Comparison of ENCODE assay signal across 10 cellular contexts in genomic region chr3:52004158-52004787, GRCh38. TPM values are rescaled to one million over a fixed set of nuclear protein-coding genes. Genes with fewer than 3 reads are reported as not detected.
A peak's percentile ranks its signal among the peaks of the same experiment; 100 is the strongest.
DNase-seq lines count a peak whose midpoint lies in the region; ATAC-seq, FAIRE-seq and TF ChIP-seq lines count a peak whose summit lies in the region.
"Had no signal": no experiment of that assay in that cellular context is flagged by ENCODE, and none has a peak within 500 bp of the region (broad histone marks: within the 10 kb centered on the region; RNA-seq: fewer than 3 reads in every experiment).

No MANE protein-coding gene starts in this region.

- TF ChIP-seq RAD21 in A549 (conservative IDR thresholded peaks at IDR 0.05 in 1 of 2, IDR thresholded peaks at IDR 0.05 in 1 of 2), result peak; percentile 46 to 61

- POLR2A ChIA-PET in A549 (lab: Yijun Ruan, JAX), result no interaction called here

- peaks cover 20% of the 10 kb centered on the region for H3K4me1 Mint-ChIP-seq in HFFc6 (ENCODE audit: low read depth)
- peaks cover 62% of the 10 kb centered on the region for H3K4me1 Mint-ChIP-seq in brain

- ATAC-seq in A549 (peak in 1 of 2 experiments; percentile 54; a peak in 3 of 6 replicates), HG03378 (IDR thresholded peaks at IDR 0.05; ENCODE audit: unreplicated experiment) (no peak), HG03159 (IDR thresholded peaks at IDR 0.05; ENCODE audit: unreplicated experiment) (no peak), HG02885 (IDR thresholded peaks at IDR 0.05; ENCODE audit: poor library complexity, unreplicated experiment) (no peak)

- H3K4me1 ChIP-seq in A549, result peaks cover 6% of the 10 kb centered on the region; the same call in 1 of the 3 replicates
- peaks cover 20 to 24% (median 22%) of the 10 kb centered on the region in 4 donors for H3K4me1 ChIP-seq in stomach

- no peak for TF ChIP-seq EP300 in A549 (IDR thresholded peaks at IDR 0.05)
- TF ChIP-seq EP300 in stomach (IDR thresholded peaks at IDR 0.05), result no peak

- no peak for FAIRE-seq in A549 (lab: Jason Lieb, UNC)

- H3K27me3 Mint-ChIP-seq in HFFc6 (ENCODE audit: insufficient read depth) (peaks cover 5% of the 10 kb centered on the region; the same call in 1 of the 2 replicates), brain (peaks cover 2% of the 10 kb centered on the region)

- TF ChIP-seq POLR2A in A549 (IDR thresholded peaks at IDR 0.05; ENCODE audit: low read length) (no peak), stomach (IDR thresholded peaks at IDR 0.05) (no peak)

- H3K27ac ChIP-seq in A549 (no peak overlapping the region), stomach (peak overlapping the region in 1 of 5 donors; percentile 36)

- H3K27me3 ChIP-seq in kidney epithelial cell (ENCODE audit: control insufficient read depth, insufficient read depth, low read length), result no peaks in the 10 kb centered on the region
- no peaks in the 10 kb centered on the region for H3K27me3 ChIP-seq in stomach

- no peak overlapping the region for H3K4me2 ChIP-seq in A549

- H3K4me3 ChIP-seq in A549 (no peak overlapping the region), kidney epithelial cell (ENCODE audit: low read depth, low read length) (no peak overlapping the region), stomach (no peak overlapping the region)

- TF ChIP-seq CTCF in A549 (IDR thresholded peaks at IDR 0.05) (peak; percentile 25; the same call in 2 of the 3 replicates), HFFc6 (IDR thresholded peaks at IDR 0.05) (peak; percentile 70), brain (conservative IDR thresholded peaks at IDR 0.05) (peak; percentile 89 to 90), kidney epithelial cell (IDR thresholded peaks at IDR 0.05; ENCODE audit: insufficient read depth, low read length, poor library complexity, severe bottlenecking) (peak; percentile 69), stomach (IDR thresholded peaks at IDR 0.05) (peak in 1 of 7 experiments; percentile 17)

- no peaks in the 10 kb centered on the region for H3K36me3 Mint-ChIP-seq in HFFc6 (ENCODE audit: low read depth)
- no peaks in the 10 kb centered on the region for H3K36me3 Mint-ChIP-seq in brain

- H3K4me3 Mint-ChIP-seq in HFFc6 (no peak overlapping the region), brain (peak overlapping the region in 2 of 5 experiments; percentile 12 to 20)
- H3K4me3 Mint-ChIP-seq: dendritic cell treated with granulocyte-macrophage colony-stimulating factor and Interleukin-4, amounts not matched to agents 40 ng/mL and 50 ng/mL, for 4 days had no signal

- DNase-seq in A549 (ENCODE audit: low read depth in 1 of 2, low spot score in 1 of 2) (no peak), HFFc6 (no peak), kidney epithelial cell (ENCODE audit: low read depth) (no peak), stomach (no peak)
- DNase-seq: NCI-H1436 had no signal

- intact Hi-C loops in stomach (cut with DNase I; ENCODE audit: low total_unique reads), result loop anchor here (5.0 kb wide), 2 partner anchors 118 to 138 kb away; no protein-coding TSS in a partner anchor

- WGBS in A549 (ENCODE audit: missing lambda C conversion rate), result 61% methylated on average over 15 of the region's 16 CpGs
- 52 to 67% (median 58%) methylated on average over 16 of the region's 16 CpGs for WGBS in stomach, 5 donors

- CTCF ChIA-PET in A549 (lab: Yijun Ruan, JAX), result interaction anchor here (0.7 to 7.3 kb wide), 13 partner anchors 12 to 216 kb away, joined by 3 to 218 read pairs (median 4); partner anchors contain the start of genes DUSP7 and PARP3

- H3K27ac Mint-ChIP-seq in HFFc6 (no peak overlapping the region), brain (peak overlapping the region in 3 of 5 experiments; percentile 60 to 92 (median 89))

- H3K9me3 ChIP-seq in A549 (no peaks in the 10 kb centered on the region), stomach (no peaks in the 10 kb centered on the region)

- H3K36me3 ChIP-seq in kidney epithelial cell (ENCODE audit: control insufficient read depth, insufficient read depth, low read length) (no peaks in the 10 kb centered on the region), stomach (no peaks in the 10 kb centered on the region)

- H3K9me3 Mint-ChIP-seq in HFFc6 (no peaks in the 10 kb centered on the region), brain (peaks cover 0 to 3% (median 0%) of the 10 kb centered on the region in 5 experiments)
- H3K9me3 Mint-ChIP-seq: dendritic cell treated with granulocyte-macrophage colony-stimulating factor and Interleukin-4, amounts not matched to agents 40 ng/mL and 50 ng/mL, for 4 days had no signal

TF ChIP-seq in A549, 52 proteins besides CTCF, POLR2A, EP300 and RAD21 (continues in another document):
- TF ChIP-seq CHD4 (IDR thresholded peaks at IDR 0.05; ENCODE audit: borderline replicate concordance), result no peak

RNA-seq across cellular contexts. Expression of gene RPL29, which starts 8.6 kb away (rescaled TPM):
- polyA plus RNA-seq in A549 (2011; rRNA removed), result 808 and 909 TPM in 2 replicates
- 1,629 and 1,737 TPM in 2 replicates for polyA plus RNA-seq in A549 (2012; cell fraction: cytosol; rRNA removed)
- 758 and 846 TPM in 2 replicates for polyA plus RNA-seq in A549 (2012; cell fraction: nucleus; rRNA removed)
- polyA plus RNA-seq in A549 (2017; fragmentation: RNase III; extraction: RNeasy Plus Mini Kit Qiagen cat#74134 plus additional on column Dnase treatment), result 1,098 to 1,170 TPM (median 1,152 TPM) in 3 replicates
- 488 and 529 TPM in 2 replicates for polyA minus RNA-seq in A549 (2011; rRNA and poly(A)+ RNA removed)
- total RNA-seq in HFFc6 (2021; fragmentation: NEBNext Ultra II Directional; extraction: Animal tissue kit (Norgen Biotek cat#: 25700)), result 1,000 to 10,000 TPM; 1,011 to 1,270 (median 1,111) TPM
- polyA plus RNA-seq in brain (ENCODE audit: insufficient read depth, low read depth, low replicate concordance), result 1,543 TPM
- 2,366 and 2,384 TPM in 2 replicates for total RNA-seq in kidney epithelial cell
- 1,000 to 10,000 TPM in 1 of 5 donors, 100 to 1,000 TPM in 4; 144 to 1,657 (median 865) TPM for total RNA-seq in stomach
- 1,000 to 10,000 TPM; 2,501 to 3,071 (median 2,933) TPM for polyA plus RNA-seq in stomach

RNA-seq across cellular contexts. Expression of gene ACY1, which starts 20.9 kb away (rescaled TPM):
- 21.1 and 25.1 TPM in 2 replicates for polyA plus RNA-seq in A549 (2011; rRNA removed)
- 41.4 and 48.5 TPM in 2 replicates for polyA plus RNA-seq in A549 (2012; cell fraction: cytosol; rRNA removed)
- polyA plus RNA-seq in A549 (2012; cell fraction: nucleus; rRNA removed), result 73.1 and 85.8 TPM in 2 replicates
- 19.9 to 21.4 TPM (median 20.7 TPM) in 3 replicates for polyA plus RNA-seq in A549 (2017; fragmentation: RNase III; extraction: RNeasy Plus Mini Kit Qiagen cat#74134 plus additional on column Dnase treatment)
- 44.2 and 48.5 TPM in 2 replicates for polyA minus RNA-seq in A549 (2011; rRNA and poly(A)+ RNA removed)
- total RNA-seq in HFFc6 (2021; fragmentation: NEBNext Ultra II Directional; extraction: Animal tissue kit (Norgen Biotek cat#: 25700)), result 10 to 100 TPM; 40.0 to 49.2 (median 41.5) TPM
- 11.5 TPM for polyA plus RNA-seq in brain (ENCODE audit: insufficient read depth, low read depth, low replicate concordance)
- total RNA-seq in kidney epithelial cell, result 59.4 and 69.0 TPM in 2 replicates
- total RNA-seq in stomach, result 10 to 100 TPM in 3 of 5 donors, 1 to 10 TPM in 1, not detected in 1; 8.0 to 42.6 (median 31.5) TPM
- polyA plus RNA-seq in stomach, result 10 to 100 TPM; 32.9 to 60.6 (median 41.9) TPM

RNA-seq across cellular contexts. Expression of gene ABHD14A, which starts 29.4 kb away (rescaled TPM):
- polyA plus RNA-seq in A549 (2011; rRNA removed) (6.3 and 7.5 TPM in 2 replicates), A549 (2017; fragmentation: RNase III; extraction: RNeasy Plus Mini Kit Qiagen cat#74134 plus additional on column Dnase treatment) (9.1 to 9.5 TPM (median 9.5 TPM) in 3 replicates), brain (ENCODE audit: insufficient read depth, low read depth, low replicate concordance) (70.3 TPM), stomach (10 to 100 TPM; 12.2 to 20.8 (median 16.3) TPM)
- polyA plus RNA-seq in A549 (2012; cell fraction: cytosol; rRNA removed), result 26.3 and 32.3 TPM in 2 replicates
- polyA plus RNA-seq in A549 (2012; cell fraction: nucleus; rRNA removed), result 16.0 and 22.2 TPM in 2 replicates
- 6.1 and 7.1 TPM in 2 replicates for polyA minus RNA-seq in A549 (2011; rRNA and poly(A)+ RNA removed)
- total RNA-seq in HFFc6 (2021; fragmentation: NEBNext Ultra II Directional; extraction: Animal tissue kit (Norgen Biotek cat#: 25700)), result 10 to 100 TPM; 10.5 to 13.2 (median 11.0) TPM
- total RNA-seq in kidney epithelial cell (15.3 and 16.8 TPM in 2 replicates), stomach (10 to 100 TPM in 2 of 5 donors, 1 to 10 TPM in 1, not detected in 2; 7.0 to 17.0 (median 14.5) TPM)

RNA-seq across cellular contexts. Expression of gene ABHD14B, which starts 30.4 kb away (rescaled TPM):
- polyA plus RNA-seq in A549 (2011; rRNA removed) (37.9 and 39.7 TPM in 2 replicates), A549 (2017; fragmentation: RNase III; extraction: RNeasy Plus Mini Kit Qiagen cat#74134 plus additional on column Dnase treatment) (23.2 to 27.2 TPM (median 23.5 TPM) in 3 replicates), brain (ENCODE audit: insufficient read depth, low read depth, low replicate concordance) (39.3 TPM), stomach (10 to 100 TPM; 48.1 to 82.9 (median 57.3) TPM)
- 28.5 and 45.0 TPM in 2 replicates for polyA plus RNA-seq in A549 (2012; cell fraction: cytosol; rRNA removed)
- polyA plus RNA-seq in A549 (2012; cell fraction: nucleus; rRNA removed), result 26.0 and 34.7 TPM in 2 replicates
- polyA minus RNA-seq in A549 (2011; rRNA and poly(A)+ RNA removed), result 33.5 and 39.5 TPM in 2 replicates
- total RNA-seq in HFFc6 (2021; fragmentation: NEBNext Ultra II Directional; extraction: Animal tissue kit (Norgen Biotek cat#: 25700)), result 10 to 100 TPM; 29.6 to 39.3 (median 33.9) TPM
- total RNA-seq in kidney epithelial cell (36.3 and 50.5 TPM in 2 replicates), stomach (10 to 100 TPM in 4 of 5 donors, 1 to 10 TPM in 1; 2.9 to 67.4 (median 28.4) TPM)

RNA-seq across cellular contexts. Expression of gene PCBP4, which starts 37.0 kb away (rescaled TPM):
- 8.6 and 9.3 TPM in 2 replicates for polyA plus RNA-seq in A549 (2011; rRNA removed)
- polyA plus RNA-seq in A549 (2012; cell fraction: cytosol; rRNA removed), result 18.9 and 23.2 TPM in 2 replicates
- polyA plus RNA-seq in A549 (2012; cell fraction: nucleus; rRNA removed), result 41.2 and 47.3 TPM in 2 replicates
- polyA plus RNA-seq in A549 (2017; fragmentation: RNase III; extraction: RNeasy Plus Mini Kit Qiagen cat#74134 plus additional on column Dnase treatment), result 10.9 to 11.5 TPM (median 11.0 TPM) in 3 replicates
- 12.2 and 17.2 TPM in 2 replicates for polyA minus RNA-seq in A549 (2011; rRNA and poly(A)+ RNA removed)
- 100 to 1,000 TPM in 5 of 6 experiments, 10 to 100 TPM in 1; 98.6 to 128 (median 110) TPM for total RNA-seq in HFFc6 (2021; fragmentation: NEBNext Ultra II Directional; extraction: Animal tissue kit (Norgen Biotek cat#: 25700))
- 151 TPM for polyA plus RNA-seq in brain (ENCODE audit: insufficient read depth, low read depth, low replicate concordance)
- total RNA-seq in kidney epithelial cell, result 123 and 144 TPM in 2 replicates
- 100 to 1,000 TPM in 1 of 5 donors, 10 to 100 TPM in 4; 12.5 to 122 (median 25.1) TPM for total RNA-seq in stomach
- 10 to 100 TPM; 26.5 to 54.9 (median 33.5) TPM for polyA plus RNA-seq in stomach
